ENCODE assay signal across 14 cellular contexts in the genomic region with DNA sequence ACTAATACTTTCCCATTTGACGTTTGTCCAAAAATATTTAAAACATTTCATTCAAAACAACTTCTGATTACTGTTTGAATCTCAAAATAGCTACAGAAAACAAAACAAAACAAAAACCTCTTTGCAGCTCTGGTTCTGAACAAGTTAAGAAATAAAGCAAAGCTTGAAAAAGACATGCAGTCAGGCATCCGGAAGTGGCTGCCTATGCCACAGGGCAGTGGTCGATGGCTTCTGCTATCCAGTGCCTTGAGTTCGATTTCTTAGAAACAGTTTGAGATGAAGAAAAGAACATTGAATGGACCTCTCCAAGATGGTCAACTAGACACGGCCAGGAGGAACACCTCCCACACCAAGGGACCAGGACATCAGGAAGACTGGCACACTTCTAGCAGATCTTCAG.
DNase-seq lines count a peak whose midpoint lies in the region; TF ChIP-seq lines count a peak whose summit lies in the region.
"Had no signal": no experiment of that assay in that cellular context is flagged by ENCODE, and none has a peak within 500 bp of the region (broad histone marks: within the 10 kb centered on the region; RNA-seq: fewer than 3 reads in every experiment).

No MANE protein-coding gene starts in this region.

- TF ChIP-seq CTCF in chondrocyte (IDR thresholded peaks at IDR 0.05) (no peak), progenitor cell of endocrine pancreas (IDR thresholded peaks at IDR 0.05; ENCODE audit: unreplicated experiment) (no peak)

- H3K4me3 Mint-ChIP-seq in chondrocyte (ENCODE audit: unreplicated experiment) (no peak overlapping the region), progenitor cell of endocrine pancreas (ENCODE audit: low read depth) (no peak overlapping the region)
- H3K4me3 Mint-ChIP-seq: B cell; CD4-positive, alpha-beta T cell; HFFc6 had no signal

- H3K36me3 Mint-ChIP-seq in chondrocyte (ENCODE audit: low read depth) (peaks cover 4% of the 10 kb centered on the region), progenitor cell of endocrine pancreas (ENCODE audit: insufficient read depth) (peaks cover 2% of the 10 kb centered on the region)

- DNase-seq in AG20443 (ENCODE audit: low spot score) (peak; percentile 48), chondrocyte (ENCODE audit: low spot score) (peak; percentile 35), fibroblast of peridontal ligament (ENCODE audit: extremely low read depth) (peak; percentile 3), progenitor cell of endocrine pancreas (ENCODE audit: low spot score, unreplicated experiment) (no peak), GM19238 (ENCODE audit: insufficient read length, low spot score) (no peak), occipital lobe (lab: John Stamatoyannopoulos, UW) (no peak), ACHN (no peak)
- DNase-seq: C1 segment of cervical spinal cord; Calu3; CD4-positive, alpha-beta T cell; DMS 273 treated with DMSO at 0.1 percent for 48 hours; HCEC 1CT; HFFc6 had no signal

- H3K4me1 Mint-ChIP-seq in chondrocyte (ENCODE audit: low read depth) = peaks cover 11% of the 10 kb centered on the region
- peaks cover 3% of the 10 kb centered on the region for H3K4me1 Mint-ChIP-seq in progenitor cell of endocrine pancreas (ENCODE audit: low read depth)

- no peaks in the 10 kb centered on the region for H3K27me3 Mint-ChIP-seq in chondrocyte (ENCODE audit: low read depth)
- H3K27me3 Mint-ChIP-seq in progenitor cell of endocrine pancreas = no peaks in the 10 kb centered on the region
- H3K27me3 Mint-ChIP-seq: B cell; CD4-positive, alpha-beta T cell had no signal

- H3K27ac Mint-ChIP-seq in chondrocyte (ENCODE audit: unreplicated experiment) (no peak overlapping the region), progenitor cell of endocrine pancreas (peak overlapping the region; percentile 8)
- H3K27ac Mint-ChIP-seq: B cell; CD4-positive, alpha-beta T cell; HFFc6 had no signal

- peaks cover 18% of the 10 kb centered on the region for H3K9me3 Mint-ChIP-seq in chondrocyte (ENCODE audit: low read depth)
- H3K9me3 Mint-ChIP-seq in progenitor cell of endocrine pancreas (ENCODE audit: low read depth) = peaks cover 16% of the 10 kb centered on the region

- in situ Hi-C loops in ACHN (cut with HindIII; ENCODE audit: low pct_ligation_motif_present, low pct_unique_long_range_greater_than_20kb, low sequenced_read_pairs) = no loop called here

Comparison
In these comparisons a context has a peak if more than half of its experiments do, and no peak if none do; other contexts are left out.
1. DNase-seq: peak in AG20443 (single experiment), chondrocyte (single experiment) and fibroblast of peridontal ligament (single experiment); none in progenitor cell of endocrine pancreas (single experiment), GM19238 (single experiment), occipital lobe (single experiment) and ACHN (single experiment).